In genomic region chr7:21526448-21526847, GRCh38 we compare ENCODE assay signal across 30 cellular contexts.
"Had no signal": no experiment of that assay in that cellular context is flagged by ENCODE, and none has a peak within 500 bp of the region (broad histone marks: within the 10 kb centered on the region; RNA-seq: fewer than 3 reads in every experiment).

No MANE protein-coding gene starts in this region.

- ATAC-seq: naive thymus-derived CD8-positive, alpha-beta T cell; psoas muscle; right cardiac atrium; stimulated activated effector memory CD8-positive, alpha-beta T cell treated with anti-CD3 and anti-CD28 coated beads, Interleukin-12 subunit alpha, Interleukin-12 subunit beta, amount 100 ng/mL, for 72 hours; stimulated activated naive B cell treated with anti-CD40 and anti-IgM and Interleukin-4, amounts not matched to agents 10 μg/mL and 1 μg/mL and 100 μg/mL, for 72 hours had no signal

- H3K9me3 ChIP-seq: neutrophil, ovary, psoas muscle, right lobe of liver, sigmoid colon, thoracic aorta, thyroid gland, vagina had no signal

- H3K27me3 Mint-ChIP-seq: naive thymus-derived CD8-positive, alpha-beta T cell had no signal

- H3K27me3 ChIP-seq: ovary, right lobe of liver, sigmoid colon, stomach, thyroid gland, upper lobe of left lung, vagina had no signal

- H3K4me1 Mint-ChIP-seq: naive thymus-derived CD8-positive, alpha-beta T cell; nephron progenitor cell; neural crest cell; stimulated activated effector memory CD8-positive, alpha-beta T cell treated with anti-CD3 and anti-CD28 coated beads, Interleukin-12 subunit alpha, Interleukin-12 subunit beta, amount 100 ng/mL, for 72 hours had no signal

- H3K36me3 Mint-ChIP-seq: natural killer cell treated with Interleukin-12 subunit alpha and Interleukin-12 subunit beta and Interleukin-15 and Interleukin-18, amount 100 ng/mL, for 72 hours; stimulated activated effector memory CD8-positive, alpha-beta T cell treated with anti-CD3 and anti-CD28 coated beads, Interleukin-12 subunit alpha, Interleukin-12 subunit beta, amount 100 ng/mL, for 72 hours had no signal

- H3K27ac ChIP-seq: neutrophil, ovary, parathyroid adenoma, psoas muscle, right lobe of liver, sigmoid colon, stomach, thoracic aorta, thyroid gland, tibial nerve, upper lobe of left lung, vagina had no signal

- DNase-seq: nephron progenitor cell; nucleus accumbens; ovary; posterior cingulate gyrus; psoas muscle; right cardiac atrium; right lobe of liver; sigmoid colon; stimulated activated CD4-positive, alpha-beta T cell treated with anti-CD3 and anti-CD28 coated beads, Interleukin-15, amount 100 ng/mL, for 24 hours; stimulated activated CD4-positive, alpha-beta T cell treated with anti-CD3 and anti-CD28 coated beads, Interleukin-2, amount 100 ng/mL, for 24 hours; stimulated activated CD4-positive, alpha-beta T cell treated with anti-CD3 and anti-CD28 coated beads, Interleukin-2, amount 100 ng/mL, for 48 hours; stimulated activated CD4-positive, alpha-beta T cell treated with anti-CD3 and anti-CD28 coated beads, Interleukin-4, amount 100 ng/mL, for 24 hours; stimulated activated naive B cell treated with anti-CD40 and anti-IgM and Interleukin-4, amounts not matched to agents 10 μg/mL and 1 μg/mL and 100 μg/mL, for 72 hours; stimulated activated naive CD4-positive, alpha-beta T cell treated with Interleukin-2 at 50 U/mL for 16 hours; stomach; thyroid gland; upper lobe of left lung had no signal

- FAIRE-seq: small intestine, urothelium cell line had no signal

- H3K4me1 ChIP-seq: parathyroid adenoma, psoas muscle, right lobe of liver, sigmoid colon, stomach, thyroid gland, tibial nerve, upper lobe of left lung, vagina had no signal

- H3K9me3 Mint-ChIP-seq: natural killer cell treated with Interleukin-12 subunit alpha and Interleukin-12 subunit beta and Interleukin-15 and Interleukin-18, amount 100 ng/mL, for 72 hours; stimulated activated effector memory CD8-positive, alpha-beta T cell treated with anti-CD3 and anti-CD28 coated beads, Interleukin-12 subunit alpha, Interleukin-12 subunit beta, amount 100 ng/mL, for 72 hours; stimulated activated naive CD8-positive, alpha-beta T cell treated with anti-CD3 and anti-CD28 coated beads, Interleukin-15, Interleukin-2, amounts not matched to agents 100 ng/mL and 50 ng/mL, for 24 hours had no signal

- H3K4me3 ChIP-seq: ovary, psoas muscle, right lobe of liver, sigmoid colon, stomach, thoracic aorta, thyroid gland, tibial nerve, upper lobe of left lung, vagina had no signal

- H3K36me3 ChIP-seq: neutrophil, ovary, right lobe of liver, sigmoid colon, stomach, thoracic aorta, thyroid gland, tibial nerve, upper lobe of left lung, vagina had no signal

- H3K4me3 Mint-ChIP-seq: naive thymus-derived CD8-positive, alpha-beta T cell; natural killer cell treated with Interleukin-12 subunit alpha and Interleukin-12 subunit beta and Interleukin-15 and Interleukin-18, amount 100 ng/mL, for 72 hours; nephron progenitor cell; neural crest cell; stimulated activated effector memory CD8-positive, alpha-beta T cell treated with anti-CD3 and anti-CD28 coated beads, Interleukin-12 subunit alpha, Interleukin-12 subunit beta, amount 100 ng/mL, for 72 hours; stimulated activated naive B cell treated with anti-CD40 and anti-IgM and Interleukin-4, amounts not matched to agents 10 μg/mL and 1 μg/mL and 100 μg/mL, for 72 hours; stimulated activated naive CD8-positive, alpha-beta T cell treated with anti-CD3 and anti-CD28 coated beads, Interleukin-15, Interleukin-2, amounts not matched to agents 100 ng/mL and 50 ng/mL, for 24 hours had no signal

- H3K27ac Mint-ChIP-seq: naive thymus-derived CD8-positive, alpha-beta T cell; natural killer cell treated with Interleukin-12 subunit alpha and Interleukin-12 subunit beta and Interleukin-15 and Interleukin-18, amount 100 ng/mL, for 72 hours; nephron progenitor cell; progenitor cell of endocrine pancreas; stimulated activated effector memory CD8-positive, alpha-beta T cell treated with anti-CD3 and anti-CD28 coated beads, Interleukin-12 subunit alpha, Interleukin-12 subunit beta, amount 100 ng/mL, for 72 hours; stimulated activated naive B cell treated with anti-CD40 and anti-IgM and Interleukin-4, amounts not matched to agents 10 μg/mL and 1 μg/mL and 100 μg/mL, for 72 hours; stimulated activated naive CD8-positive, alpha-beta T cell treated with anti-CD3 and anti-CD28 coated beads, Interleukin-15, Interleukin-2, amounts not matched to agents 100 ng/mL and 50 ng/mL, for 24 hours had no signal
